8 cellular contexts compared by ENCODE assay signal in the genomic region with DNA sequence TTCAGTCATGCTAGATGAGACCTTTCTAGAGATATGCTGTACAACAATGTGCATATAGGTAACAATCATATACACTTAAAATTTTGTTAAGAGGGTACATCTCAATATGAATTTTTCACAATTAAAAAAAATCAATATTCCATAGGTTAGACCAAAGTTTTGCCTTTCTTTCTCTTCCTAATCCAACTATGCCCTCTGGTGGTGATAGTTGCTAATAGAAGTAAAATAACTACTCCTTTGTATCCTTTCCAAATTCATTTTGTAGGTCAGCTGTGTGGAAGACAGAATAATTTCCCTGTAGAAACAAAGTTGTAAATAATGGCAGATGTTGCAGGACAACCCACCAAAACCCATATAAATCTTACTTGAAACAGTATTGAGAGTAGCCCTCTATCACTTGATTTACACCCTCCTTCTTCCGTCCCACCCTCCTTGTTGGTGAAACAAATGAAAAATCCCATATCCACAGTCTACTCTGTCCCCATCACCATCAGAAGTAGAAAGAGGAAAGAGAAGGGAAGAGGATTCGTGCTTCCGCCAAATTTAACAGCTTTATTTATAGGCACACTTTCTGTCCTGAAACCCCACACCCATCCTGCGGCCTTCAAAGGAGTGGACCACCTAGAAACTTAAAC. TPM values are rescaled to one million over a fixed set of nuclear protein-coding genes. Genes with fewer than 3 reads are reported as not detected.
DNase-seq lines count a peak whose midpoint lies in the region; ATAC-seq, FAIRE-seq and TF ChIP-seq lines count a peak whose summit lies in the region.

No MANE protein-coding gene starts in this region.

- H3K36me3 ChIP-seq in esophagus muscularis mucosa = no peaks in the 10 kb centered on the region

- H3K27ac Mint-ChIP-seq in neural crest cell (ENCODE audit: unreplicated experiment) = no peak overlapping the region
- H3K27ac Mint-ChIP-seq in activated CD4-positive, alpha-beta T cell treated with anti-CD3 and anti-CD28 coated beads for 36 hours = no peak overlapping the region

- no peaks in the 10 kb centered on the region for H3K27me3 Mint-ChIP-seq in neural crest cell (ENCODE audit: low read depth)
- H3K27me3 Mint-ChIP-seq in activated CD4-positive, alpha-beta T cell treated with anti-CD3 and anti-CD28 coated beads for 36 hours = no peaks in the 10 kb centered on the region

- no peaks in the 10 kb centered on the region for H3K36me3 Mint-ChIP-seq in neural crest cell (ENCODE audit: low read depth)
- no peaks in the 10 kb centered on the region for H3K36me3 Mint-ChIP-seq in activated CD4-positive, alpha-beta T cell treated with anti-CD3 and anti-CD28 coated beads for 36 hours (ENCODE audit: low read depth)

- no peak for TF ChIP-seq EP300 in esophagus muscularis mucosa (IDR thresholded peaks at IDR 0.05)

- TF ChIP-seq POLR2A in esophagus muscularis mucosa (IDR thresholded peaks at IDR 0.05; ENCODE audit: low read depth) = no peak

- no peaks in the 10 kb centered on the region for H3K9me3 Mint-ChIP-seq in neural crest cell
- H3K9me3 Mint-ChIP-seq in activated CD4-positive, alpha-beta T cell treated with anti-CD3 and anti-CD28 coated beads for 36 hours (ENCODE audit: low read depth) = no peaks in the 10 kb centered on the region

- H3K9me3 ChIP-seq in esophagus muscularis mucosa = no peaks in the 10 kb centered on the region

- DNase-seq in M059J (ENCODE audit: low read depth) (peak; percentile 61), RPMI7951 (ENCODE audit: low read depth) (peak; percentile 59), esophagus muscularis mucosa (ENCODE audit: extremely low spot score) (no peak), neural crest cell (ENCODE audit: low read depth, low spot score) (peak; percentile 6)
- DNase-seq in activated T-cell treated with anti-CD3 and anti-CD28 coated beads, Interleukin-2, amount 50 U/mL, for 1 hour = no peak
- no peak for DNase-seq in activated CD4-positive, alpha-beta T cell treated with anti-CD3 and anti-CD28 coated beads for 36 hours

- 65% methylated on average over 4 of the region's 4 CpGs for WGBS in esophagus muscularis mucosa

- H3K27ac ChIP-seq in esophagus muscularis mucosa (replicated peaks in 1 of 4) = no peak overlapping the region

- H3K4me3 Mint-ChIP-seq in neural crest cell = no peak overlapping the region
- no peak overlapping the region for H3K4me3 Mint-ChIP-seq in activated CD4-positive, alpha-beta T cell treated with anti-CD3 and anti-CD28 coated beads for 36 hours

- CTCF ChIA-PET in activated CD4-positive, alpha-beta T cell treated with anti-CD3 and anti-CD28 coated beads for 36 hours (lab: Charles Lee) = interaction anchor here (0.7 to 1.9 kb wide), 12 partner anchors 9 to 429 kb away, joined by 3 to 8 read pairs (median 3); partner anchors contain the start of gene SRGAP1

- intact Hi-C loops in esophagus muscularis mucosa (cut with DNase I) = loop anchor here (2.0 kb wide), 1 partner anchor 417 kb away; no protein-coding TSS in a partner anchor
- intact Hi-C loops in activated CD4-positive, alpha-beta T cell treated with anti-CD3 and anti-CD28 coated beads for 36 hours (cut with DNase I, micrococcal nuclease) = loop anchor here (1.0 to 10.0 kb wide), 9 partner anchors 412 to 1154 kb away; partner anchors contain the start of gene SRGAP1 (in 2 of the 2)

- FAIRE-seq in G401.6 (lab: Jason Lieb, UNC) = peak; percentile 96

- no peaks in the 10 kb centered on the region for H3K4me1 Mint-ChIP-seq in neural crest cell
- H3K4me1 Mint-ChIP-seq in activated CD4-positive, alpha-beta T cell treated with anti-CD3 and anti-CD28 coated beads for 36 hours = no peaks in the 10 kb centered on the region

- H3K4me1 ChIP-seq in esophagus muscularis mucosa = peaks cover 0 to 2% (median 0%) of the 10 kb centered on the region in 4 donors

- peak; percentile 71 to 76 (median 75) for TF ChIP-seq CTCF in esophagus muscularis mucosa (IDR thresholded peaks at IDR 0.05)
- TF ChIP-seq CTCF in neural crest cell (conservative IDR thresholded peaks at IDR 0.05) = peak; percentile 87

- no peaks in the 10 kb centered on the region for H3K27me3 ChIP-seq in esophagus muscularis mucosa

- POLR2A ChIA-PET in activated CD4-positive, alpha-beta T cell treated with anti-CD3 and anti-CD28 coated beads for 36 hours (lab: Charles Lee) = no interaction called here

- H3K4me3 ChIP-seq in esophagus muscularis mucosa = no peak overlapping the region

- no peak for ATAC-seq in HG02763 (IDR thresholded peaks at IDR 0.05; ENCODE audit: unreplicated experiment)
- no peak for ATAC-seq in activated CD4-positive, alpha-beta T cell treated with anti-CD3 and anti-CD28 coated beads for 36 hours

RNA-seq across cellular contexts. Expression of gene KICS2, which starts 34.2 kb away (rescaled TPM):
- total RNA-seq in M059J (2014; rRNA removed; shearing (Covaris generic)) = 4.3 and 4.8 TPM in 2 replicates
- 3.9 and 10.2 TPM in 2 replicates for total RNA-seq in RPMI7951 (2014; rRNA removed; shearing (Covaris generic))
- total RNA-seq in esophagus muscularis mucosa (1 to 10 TPM; 4.5 to 8.8 (median 6.4) TPM), neural crest cell (5.6 and 6.9 TPM in 2 replicates)
- total RNA-seq in activated CD4-positive, alpha-beta T cell treated with anti-CD3 and anti-CD28 coated beads for 36 hours = 10 to 100 TPM; 15.1 to 16.6 TPM

Comparison
In these comparisons a context has a peak if more than half of its experiments do, and no peak if none do; other contexts are left out.
1. DNase-seq: peak in M059J (single experiment), RPMI7951 (single experiment) and neural crest cell (single experiment); none in esophagus muscularis mucosa (single experiment), activated T-cell treated with anti-CD3 and anti-CD28 coated beads, Interleukin-2, amount 50 U/mL, for 1 hour (single experiment) and activated CD4-positive, alpha-beta T cell treated with anti-CD3 and anti-CD28 coated beads for 36 hours (single experiment).